Comparison of ENCODE assay signal across 11 cellular contexts in genomic region chr4:106132045-106132444, GRCh38.
"Had no signal": no experiment of that assay in that cellular context is flagged by ENCODE, and none has a peak within 500 bp of the region (broad histone marks: within the 10 kb centered on the region; RNA-seq: fewer than 3 reads in every experiment).

No MANE protein-coding gene starts in this region.

- DNase-seq: GM23248, GOT3, H7, H9, HCEC 1CT, HFFc6 had no signal

- H3K9ac ChIP-seq: GM23248 had no signal

- H3K4me2 ChIP-seq: GM23338 had no signal

- ATAC-seq: GM23338, HCT116 had no signal

- H3K4me1 ChIP-seq: HAP-1 had no signal

- H3K27ac ChIP-seq: GM23248 had no signal

- H3K4me3 Mint-ChIP-seq: GM23338, H9, HFFc6 had no signal

- H3K9me3 ChIP-seq: HAP-1 had no signal

- H3K4me1 Mint-ChIP-seq: GM23338, H9 had no signal

- H3K4me3 ChIP-seq: GM23248, GM23338, HAP-1 had no signal

- H3K27ac Mint-ChIP-seq: GM23338, H9, HFFc6 had no signal

- FAIRE-seq: H1, H54 had no signal

- H2AFZ ChIP-seq: GM23248, GM23338 had no signal

- H3K36me3 ChIP-seq: HAP-1 had no signal
